Comparison of ENCODE assay signal across 11 cellular contexts in genomic region chr22:27825174-27825573, GRCh38. TPM values are rescaled to one million over a fixed set of nuclear protein-coding genes. Genes with fewer than 3 reads are reported as not detected.
DNase-seq lines count a peak whose midpoint lies in the region; ATAC-seq and TF ChIP-seq lines count a peak whose summit lies in the region.
"Had no signal": no experiment of that assay in that cellular context is flagged by ENCODE, and none has a peak within 500 bp of the region (broad histone marks: within the 10 kb centered on the region; RNA-seq: fewer than 3 reads in every experiment).

No MANE protein-coding gene starts in this region.

- no peaks in the 10 kb centered on the region for H3K9me3 Mint-ChIP-seq in chondrocyte (ENCODE audit: low read depth)

- 85% methylated on average over 6 of the region's 6 CpGs for WGBS in smooth muscle cell (ENCODE audit: low lambda C conversion rate)
- 95% methylated on average over 5 of the region's 6 CpGs for WGBS in suprapubic skin

- no peak for TF ChIP-seq EP300 in suprapubic skin (IDR thresholded peaks at IDR 0.05)

- H3K9ac ChIP-seq in smooth muscle cell (ENCODE audit: low read depth), result no peak overlapping the region

- no peak overlapping the region for H2AFZ ChIP-seq in smooth muscle cell (ENCODE audit: low read depth)

- H3K27ac ChIP-seq in smooth muscle cell (ENCODE audit: low read depth) (no peak overlapping the region), suprapubic skin (no peak overlapping the region)
- H3K27ac ChIP-seq: pancreas had no signal

- H3K27me3 ChIP-seq in smooth muscle cell (ENCODE audit: low read depth) (no peaks in the 10 kb centered on the region), suprapubic skin (no peaks in the 10 kb centered on the region)
- H3K27me3 ChIP-seq: pancreas had no signal

- no peaks in the 10 kb centered on the region for H3F3A ChIP-seq in smooth muscle cell (ENCODE audit: low read depth)

- H3K27me3 Mint-ChIP-seq in chondrocyte (ENCODE audit: low read depth), result no peaks in the 10 kb centered on the region

- TF ChIP-seq CTCF in chondrocyte (IDR thresholded peaks at IDR 0.05), result peak; percentile 59
- TF ChIP-seq CTCF in smooth muscle cell (IDR thresholded peaks at IDR 0.05; ENCODE audit: borderline replicate concordance, insufficient read depth, poor library complexity, severe bottlenecking), result peak; percentile 27
- no peak for TF ChIP-seq CTCF in suprapubic skin (IDR thresholded peaks at IDR 0.05)

- no peaks in the 10 kb centered on the region for H3K9me3 ChIP-seq in smooth muscle cell (replicated peaks; ENCODE audit: low read depth)
- H3K9me3 ChIP-seq in suprapubic skin, result no peaks in the 10 kb centered on the region
- H3K9me3 ChIP-seq: pancreas had no signal

- no peak overlapping the region for H3K4me3 ChIP-seq in smooth muscle cell
- no peak overlapping the region for H3K4me3 ChIP-seq in suprapubic skin
- H3K4me3 ChIP-seq: pancreas had no signal

- no peak for ATAC-seq in GM19351 (IDR thresholded peaks at IDR 0.05; ENCODE audit: unreplicated experiment)
- ATAC-seq in HG02678 (IDR thresholded peaks at IDR 0.05; ENCODE audit: unreplicated experiment), result no peak
- ATAC-seq: pancreas had no signal

- no peak overlapping the region for H3K4me2 ChIP-seq in smooth muscle cell

- no peak overlapping the region for H3K27ac Mint-ChIP-seq in chondrocyte (ENCODE audit: unreplicated experiment)

- peaks cover 1% of the 10 kb centered on the region for H3K36me3 Mint-ChIP-seq in chondrocyte (ENCODE audit: low read depth)

- no peaks in the 10 kb centered on the region for H3K4me1 ChIP-seq in smooth muscle cell (ENCODE audit: low read depth)
- H3K4me1 ChIP-seq in suprapubic skin, result no peaks in the 10 kb centered on the region
- H3K4me1 ChIP-seq: pancreas had no signal

- H4K20me1 ChIP-seq in smooth muscle cell (ENCODE audit: low read depth), result no peaks in the 10 kb centered on the region

- no peak overlapping the region for H3K4me3 Mint-ChIP-seq in chondrocyte (ENCODE audit: unreplicated experiment)

- H3K36me3 ChIP-seq in smooth muscle cell (ENCODE audit: low read depth), result no peaks in the 10 kb centered on the region
- no peaks in the 10 kb centered on the region for H3K36me3 ChIP-seq in suprapubic skin
- H3K36me3 ChIP-seq: pancreas had no signal

- no peaks in the 10 kb centered on the region for H3K79me2 ChIP-seq in smooth muscle cell (ENCODE audit: low read depth)

- DNase-seq in activated CD4-positive, CD25-positive, alpha-beta regulatory T cell treated with anti-CD3 and anti-CD28 coated beads, Interleukin-2, amount 50 U/mL, for 72 hours, result peak; percentile 45
- DNase-seq in activated CD4-positive, CD25-positive, alpha-beta regulatory T cell (lab: John Stamatoyannopoulos, UW), result no peak
- DNase-seq in NAMALWA (ENCODE audit: low spot score) (peak; percentile 11), chondrocyte (ENCODE audit: low spot score) (no peak), smooth muscle cell (lab: John Stamatoyannopoulos, UW; ENCODE audit: unreplicated experiment) (no peak), suprapubic skin (ENCODE audit: low spot score in 2 of 2) (no peak)
- DNase-seq: central memory CD4-positive, alpha-beta T cell; NCI-H345; pancreas had no signal

- no peak for TF ChIP-seq POLR2A in suprapubic skin (IDR thresholded peaks at IDR 0.05)

- peaks cover 17% of the 10 kb centered on the region for H3K4me1 Mint-ChIP-seq in chondrocyte (ENCODE audit: low read depth)

RNA-seq across cellular contexts. Expression of gene MN1, which starts 23.6 kb away (rescaled TPM):
- total RNA-seq in chondrocyte (119 to 156 TPM (median 121 TPM) in 3 replicates), smooth muscle cell (3.3 and 4.3 TPM in 2 replicates), suprapubic skin (1 to 10 TPM; 1.7 to 6.5 (median 4.1) TPM)
- 0.98 and 1.4 TPM in 2 replicates for polyA plus RNA-seq in smooth muscle cell

Comparison
In these comparisons a context has a peak if more than half of its experiments do, and no peak if none do; other contexts are left out.
1. DNase-seq: peak in activated CD4-positive, CD25-positive, alpha-beta regulatory T cell treated with anti-CD3 and anti-CD28 coated beads, Interleukin-2, amount 50 U/mL, for 72 hours (single experiment) and NAMALWA (single experiment); none in activated CD4-positive, CD25-positive, alpha-beta regulatory T cell (0 of 4), chondrocyte (single experiment), smooth muscle cell (single experiment) and suprapubic skin (0 of 2).
2. CTCF ChIP-seq: peak in chondrocyte (single experiment) and smooth muscle cell (single experiment); none in suprapubic skin (0 of 2).
3. RNA of gene MN1, which starts 23.6 kb away (total RNA-seq): 119 to 156 TPM in chondrocyte; 1.7 to 6.5 TPM in suprapubic skin and 3.3 to 4.3 TPM in smooth muscle cell; every median in the first group is over 10 times any median in the second.